Comparison of ENCODE assay signal across 1 cellular context in genomic region chr20:48597521-48598302, GRCh38.
TF ChIP-seq lines count a peak whose summit lies in the region.

No MANE protein-coding gene starts in this region.

TF ChIP-seq in SK-N-SH, 30 proteins besides CTCF, POLR2A, EP300 and RAD21 (continued from another document):
- TF ChIP-seq REST (IDR thresholded peaks at IDR 0.05; ENCODE audit: low read depth, low read length) = no peak
